8 cellular contexts compared by ENCODE assay signal in the genomic region with DNA sequence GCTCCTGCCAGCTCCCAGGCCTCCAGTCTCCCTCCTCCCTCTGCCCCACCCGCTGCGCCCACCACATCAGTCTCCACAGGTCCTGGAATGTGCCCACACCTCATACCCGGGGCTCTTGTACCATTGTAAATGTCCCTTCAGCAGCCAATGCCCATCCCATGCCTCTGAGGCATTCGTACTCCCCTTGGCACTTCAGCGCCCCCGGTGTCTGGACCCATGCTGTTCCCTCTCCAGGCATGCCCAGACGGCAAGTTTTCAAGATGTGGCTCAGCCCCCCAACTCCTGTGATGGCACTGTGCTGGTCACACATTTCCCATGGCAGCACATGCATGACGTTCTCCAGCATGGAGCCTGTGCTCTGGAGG. TPM values are rescaled to one million over a fixed set of nuclear protein-coding genes. Genes with fewer than 3 reads are reported as not detected.
DNase-seq lines count a peak whose midpoint lies in the region; ATAC-seq and TF ChIP-seq lines count a peak whose summit lies in the region.

No MANE protein-coding gene starts in this region.

- H3K9me3 ChIP-seq in adipocyte (ENCODE audit: control insufficient read depth, low read length): no peaks in the 10 kb centered on the region
- no peaks in the 10 kb centered on the region for H3K9me3 ChIP-seq in lung (ENCODE audit: control insufficient read depth in 2 of 2, insufficient read depth in 1 of 2, low read length in 1 of 2)
- H3K9me3 ChIP-seq in testis: no peaks in the 10 kb centered on the region

- WGBS in lung, 2 donors: 50 to 59% methylated on average over 8 of the region's 8 CpGs
- WGBS in testis, 2 donors: 76 to 89% methylated on average over 8 of the region's 8 CpGs

- no peaks in the 10 kb centered on the region for H3K9me3 Mint-ChIP-seq in activated CD8-positive, alpha-beta memory T cell treated with anti-CD3 and anti-CD28 coated beads, Interleukin-2, amount 10 ng/mL, durations not matched to agents 7 days and 5 days (ENCODE audit: low read depth)

- H3K4me3 Mint-ChIP-seq in activated CD8-positive, alpha-beta memory T cell treated with anti-CD3 and anti-CD28 coated beads, Interleukin-2, amount 10 ng/mL, durations not matched to agents 7 days and 5 days: no peak overlapping the region

- peak overlapping the region; percentile 87 for H3K9ac ChIP-seq in adipocyte (ENCODE audit: low read length)

- H3K27me3 ChIP-seq in adipocyte (replicated peaks; ENCODE audit: control insufficient read depth, insufficient read depth, low read length) (no peaks in the 10 kb centered on the region), lung (ENCODE audit: control insufficient read depth, insufficient read depth) (no peaks in the 10 kb centered on the region), testis (no peaks in the 10 kb centered on the region)

- H3K36me3 Mint-ChIP-seq in activated CD8-positive, alpha-beta memory T cell treated with anti-CD3 and anti-CD28 coated beads, Interleukin-2, amount 10 ng/mL, durations not matched to agents 7 days and 5 days: no peaks in the 10 kb centered on the region

- H3K36me3 ChIP-seq in adipocyte (ENCODE audit: control insufficient read depth, insufficient read depth, low read length, severe bottlenecking) (peaks cover 13% of the 10 kb centered on the region), lung (ENCODE audit: control insufficient read depth in 2 of 2, insufficient read depth in 2 of 2, low read length in 2 of 2) (peaks cover 0 to 4% of the 10 kb centered on the region in 2 donors), testis (ENCODE audit: low read depth, missing control alignments) (no peaks in the 10 kb centered on the region)

- CTCF ChIA-PET in activated CD8-positive, alpha-beta memory T cell treated with anti-CD3 and anti-CD28 coated beads, Interleukin-2, amount 10 ng/mL, durations not matched to agents 7 days and 5 days (lab: Charles Lee): interaction anchor here (1.6 to 2.6 kb wide), 4 partner anchors 13 to 210 kb away, joined by 4 to 10 read pairs (median 8); a partner anchor contains a TSS

- H3K27ac ChIP-seq in lung (ENCODE audit: low read depth in 1 of 2, low read length in 1 of 2) (peak overlapping the region; percentile 76 to 93), testis (peak overlapping the region; percentile 86)

- peaks cover 61% of the 10 kb centered on the region for H3K27me3 Mint-ChIP-seq in activated CD8-positive, alpha-beta memory T cell treated with anti-CD3 and anti-CD28 coated beads, Interleukin-2, amount 10 ng/mL, durations not matched to agents 7 days and 5 days

- peak; percentile 15 for ATAC-seq in activated CD8-positive, alpha-beta memory T cell treated with anti-CD3 and anti-CD28 coated beads, Interleukin-2, amount 10 ng/mL, durations not matched to agents 7 days and 5 days
- ATAC-seq in lung (ENCODE audit: insufficient read depth, low FRiP score) (no peak), GM18519 (IDR thresholded peaks at IDR 0.05; ENCODE audit: low FRiP score, unreplicated experiment) (no peak)

- TF ChIP-seq POLR2A in testis (IDR thresholded peaks at IDR 0.05): no peak

- peak overlapping the region; percentile 28 for H3K4me3 ChIP-seq in adipocyte (ENCODE audit: low read length)
- H3K4me3 ChIP-seq in lung: no peak overlapping the region
- no peak overlapping the region for H3K4me3 ChIP-seq in testis

- peak overlapping the region; percentile 72 for H3K27ac Mint-ChIP-seq in activated CD8-positive, alpha-beta memory T cell treated with anti-CD3 and anti-CD28 coated beads, Interleukin-2, amount 10 ng/mL, durations not matched to agents 7 days and 5 days

- peaks cover 25% of the 10 kb centered on the region for H3K4me1 Mint-ChIP-seq in activated CD8-positive, alpha-beta memory T cell treated with anti-CD3 and anti-CD28 coated beads, Interleukin-2, amount 10 ng/mL, durations not matched to agents 7 days and 5 days

- TF ChIP-seq CTCF in lung (IDR thresholded peaks at IDR 0.05; ENCODE audit: control extremely low read depth, extremely low read depth) (no peak), testis (IDR thresholded peaks at IDR 0.05) (no peak)

- no peak for DNase-seq in activated CD8-positive, alpha-beta memory T cell treated with anti-CD3 and anti-CD28 coated beads, Interleukin-2, amount 10 ng/mL, durations not matched to agents 7 days and 5 days
- no peak for DNase-seq in activated CD8-positive, alpha-beta memory T cell treated with anti-CD3 and anti-CD28 coated beads for 24 hours
- DNase-seq in adipocyte (ENCODE audit: low read depth): no peak
- no peak for DNase-seq in lung (ENCODE audit: low spot score)
- no peak for DNase-seq in testis
- no peak for DNase-seq in cerebellar nuclear complex (lab: John Stamatoyannopoulos, UW)
- no peak for DNase-seq in activated CD4-positive, CD25-positive, alpha-beta regulatory T cell treated with anti-CD3 and anti-CD28 coated beads, Interleukin-2, amount 50 U/mL, for 72 hours

- H3K4me1 ChIP-seq in adipocyte (ENCODE audit: control insufficient read depth, insufficient read depth, low read length) (peaks cover 83% of the 10 kb centered on the region), lung (ENCODE audit: control insufficient read depth in 2 of 2, insufficient read depth in 2 of 2, low read length in 2 of 2) (peaks cover 0 to 59% of the 10 kb centered on the region in 2 donors), testis (peaks cover 88% of the 10 kb centered on the region)

- intact Hi-C loops in testis (cut with DNase I; ENCODE audit: low total_unique reads): no loop called here

RNA-seq across cellular contexts. Expression of a gene that starts 13.3 kb away (rescaled TPM):
- total RNA-seq in activated CD8-positive, alpha-beta memory T cell treated with anti-CD3 and anti-CD28 coated beads, Interleukin-2, amount 10 ng/mL, durations not matched to agents 7 days and 5 days: 1 to 10 TPM; 1.1 to 3.0 TPM
- total RNA-seq in lung (100 to 1,000 TPM; 191 to 233 TPM), testis (10 to 100 TPM; 50.2 to 87.8 TPM)
- polyA plus RNA-seq in lung (100 to 1,000 TPM; 128 to 168 TPM), testis (ENCODE audit: insufficient read depth, low read depth, low replicate concordance) (69.2 TPM)

RNA-seq across cellular contexts. Expression of a gene that starts 50.2 kb away (rescaled TPM):
- not detected for total RNA-seq in activated CD8-positive, alpha-beta memory T cell treated with anti-CD3 and anti-CD28 coated beads, Interleukin-2, amount 10 ng/mL, durations not matched to agents 7 days and 5 days
- not detected for total RNA-seq in lung
- not detected for polyA plus RNA-seq in lung
- 1 to 10 TPM; 4.2 to 4.8 TPM for total RNA-seq in testis
- polyA plus RNA-seq in testis (ENCODE audit: insufficient read depth, low read depth, low replicate concordance): 8.6 TPM

Comparison
In these comparisons a context has a peak if more than half of its experiments do, and no peak if none do; other contexts are left out.
1. RNA of a gene that starts 13.3 kb away (total RNA-seq): 191 to 233 TPM in lung and 50.2 to 87.8 TPM in testis; 1.1 to 3.0 TPM in activated CD8-positive, alpha-beta memory T cell treated with anti-CD3 and anti-CD28 coated beads, Interleukin-2, amount 10 ng/mL, durations not matched to agents 7 days and 5 days; every median in the first group is over 10 times any median in the second.
2. RNA of a gene that starts 50.2 kb away (total RNA-seq): 4.2 to 4.8 TPM in testis; not detected in activated CD8-positive, alpha-beta memory T cell treated with anti-CD3 and anti-CD28 coated beads, Interleukin-2, amount 10 ng/mL, durations not matched to agents 7 days and 5 days and not detected in lung; every median in the first group is over 4 times any median in the second.